ENCODE assay signal across 1 cellular context in genomic region chr19:48856921-48857320, GRCh38.
A peak's percentile ranks its signal among the peaks of the same experiment; 100 is the strongest.
TF ChIP-seq lines count a peak whose summit lies in the region.

No MANE protein-coding gene starts in this region.

TF ChIP-seq in K562, 482 proteins besides CTCF, POLR2A, EP300 and RAD21:
- TF ChIP-seq TBP (optimal IDR thresholded peaks at IDR 0.05; ENCODE audit: low read depth, low read length), result no peak
- TF ChIP-seq ATF7 (IDR thresholded peaks at IDR 0.05), result no peak
- TF ChIP-seq ZBTB9 (CRISPR knock-in tag; IDR thresholded peaks at IDR 0.05), result no peak
- TF ChIP-seq SOX6 (IDR thresholded peaks at IDR 0.05), result no peak
- TF ChIP-seq ZNF12 (CRISPR knock-in tag; IDR thresholded peaks at IDR 0.05), result peak; percentile 86
- no peak for TF ChIP-seq ZNF3 (CRISPR knock-in tag; IDR thresholded peaks at IDR 0.05)
- no peak for TF ChIP-seq ZNF699 (CRISPR knock-in tag; IDR thresholded peaks at IDR 0.05; ENCODE audit: insufficient replicate concordance)
